In the genomic region with DNA sequence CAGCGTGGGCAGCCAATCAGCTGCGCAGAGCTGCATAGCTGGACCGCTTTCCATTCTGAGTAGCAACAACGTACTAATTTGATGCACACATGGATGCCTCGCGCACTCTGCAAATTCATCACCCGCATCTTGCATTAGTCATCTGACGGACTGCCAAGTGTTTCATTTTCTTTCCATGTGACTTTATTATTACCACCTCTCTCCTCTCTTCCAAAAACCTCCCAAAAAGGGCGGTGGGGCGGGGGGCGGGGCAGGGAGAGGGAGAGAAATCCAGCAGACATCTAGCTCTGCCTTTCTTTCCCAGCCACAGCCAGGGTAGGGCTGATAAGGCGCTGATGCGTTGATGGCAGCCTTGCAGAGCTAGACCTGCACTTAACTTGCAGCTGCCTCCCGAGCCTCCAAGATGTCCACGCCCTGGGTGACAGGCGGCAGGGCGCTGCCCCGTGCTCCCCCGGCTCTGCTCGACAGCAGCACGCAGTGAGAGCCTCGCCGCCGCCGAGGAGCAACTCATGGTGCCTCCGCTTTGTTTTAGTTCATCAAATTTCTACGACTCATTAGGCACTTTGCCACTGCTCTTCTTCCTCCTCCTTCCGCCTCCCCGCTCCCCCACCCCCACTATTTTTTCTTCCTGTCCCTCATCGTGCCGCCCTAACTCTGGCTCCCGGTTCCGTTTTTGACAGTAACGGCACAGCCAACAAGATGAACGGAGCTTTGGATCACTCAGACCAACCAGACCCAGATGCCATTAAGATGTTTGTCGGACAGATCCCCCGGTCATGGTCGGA, we compare ENCODE assay signal across 8 cellular contexts.
DNase-seq lines count a peak whose midpoint lies in the region; ATAC-seq, FAIRE-seq and TF ChIP-seq lines count a peak whose summit lies in the region.

No MANE protein-coding gene starts in this region.

- FAIRE-seq in GM12892 (lab: Jason Lieb, UNC): peak; percentile 98

- no peak for TF ChIP-seq CTCF in retinal pigment epithelial cell (conservative IDR thresholded peaks at IDR 0.05; ENCODE audit: low read depth, low read length)

- ATAC-seq in HG03196 (IDR thresholded peaks at IDR 0.05; ENCODE audit: unreplicated experiment) (peak; percentile 29), HG02571 (IDR thresholded peaks at IDR 0.05; ENCODE audit: unreplicated experiment) (no peak), GM19324 (IDR thresholded peaks at IDR 0.05; ENCODE audit: low FRiP score, unreplicated experiment) (no peak)

- peak overlapping the region; percentile 71 for H3K4me3 ChIP-seq in retinal pigment epithelial cell (ENCODE audit: low read length)

- TF ChIP-seq POLR2A in GM12892 (IDR thresholded peaks at IDR 0.05; ENCODE audit: low read depth, low read length): peak; percentile 51

- DNase-seq in GM12892 (ENCODE audit: insufficient read length) (no peak), T follicular helper cell (ENCODE audit: low read depth) (peak; percentile 51), anterior cingulate cortex (lab: John Stamatoyannopoulos, UW) (peak in 57 of 58 donors; percentile 25 to 91 (median 77)), hypothalamus (lab: John Stamatoyannopoulos, UW) (peak in 43 of 51 donors; percentile 35 to 89 (median 66)), retinal pigment epithelial cell (ENCODE audit: low read depth) (peak; percentile 79)
